ENCODE assay signal across 16 cellular contexts in the genomic region with DNA sequence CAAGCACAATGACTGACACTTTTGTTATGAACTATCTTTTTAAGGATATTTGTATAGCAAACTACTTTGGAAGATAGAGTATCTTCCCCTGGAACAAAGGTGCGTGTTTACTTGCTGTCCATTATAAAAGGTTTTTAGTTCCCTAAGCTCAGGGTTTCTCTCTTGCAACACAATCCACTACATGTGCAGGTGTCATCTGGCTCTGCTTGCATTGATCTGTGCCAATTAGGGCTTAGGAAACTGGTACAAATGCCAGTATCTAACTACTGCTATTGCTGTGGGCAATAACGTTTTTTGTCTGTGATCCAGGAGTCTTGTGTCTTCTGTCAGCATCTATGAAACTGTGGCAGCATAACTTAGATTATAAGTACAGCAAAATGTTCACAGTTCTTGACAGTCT.
A peak's percentile ranks its signal among the peaks of the same experiment; 100 is the strongest.
DNase-seq lines count a peak whose midpoint lies in the region; ATAC-seq and TF ChIP-seq lines count a peak whose summit lies in the region.
"Had no signal": no experiment of that assay in that cellular context is flagged by ENCODE, and none has a peak within 500 bp of the region (broad histone marks: within the 10 kb centered on the region; RNA-seq: fewer than 3 reads in every experiment).

No MANE protein-coding gene starts in this region.

- H3K27me3 ChIP-seq in right cardiac atrium (ENCODE audit: control insufficient read depth, insufficient read depth) (no peaks in the 10 kb centered on the region), right atrium auricular region (no peaks in the 10 kb centered on the region)
- H3K27me3 ChIP-seq: BLaER1 had no signal

- H3K4me3 ChIP-seq in right cardiac atrium (ENCODE audit: low read length) (no peak overlapping the region), right atrium auricular region (no peak overlapping the region)
- H3K4me3 ChIP-seq: BLaER1, GM23338 had no signal

- H3K27ac ChIP-seq in right cardiac atrium (ENCODE audit: low read length) (no peak overlapping the region), right atrium auricular region (peak overlapping the region; percentile 53 to 59)
- H3K27ac ChIP-seq: BLaER1 had no signal

- 46% methylated on average over 2 of the region's 2 CpGs for WGBS in right cardiac atrium

- peak; percentile 49 for ATAC-seq in Right ventricle myocardium inferior
- no peak for ATAC-seq in right cardiac atrium
- ATAC-seq in GM19035 (IDR thresholded peaks at IDR 0.05; ENCODE audit: unreplicated experiment) = no peak
- ATAC-seq: GM23338 had no signal

- intact Hi-C loops in Right ventricle myocardium inferior (cut with DNase I) (no loop called here), right cardiac atrium (cut with DNase I) (no loop called here)

- no peaks in the 10 kb centered on the region for H3K4me1 ChIP-seq in right cardiac atrium (ENCODE audit: control insufficient read depth, insufficient read depth, low read length)
- no peaks in the 10 kb centered on the region for H3K4me1 ChIP-seq in right atrium auricular region
- H3K4me1 ChIP-seq: BLaER1 had no signal

- no peaks in the 10 kb centered on the region for H3K36me3 ChIP-seq in right atrium auricular region
- H3K36me3 ChIP-seq: BLaER1 had no signal

- TF ChIP-seq CTCF in right atrium auricular region (IDR thresholded peaks at IDR 0.05) = no peak

- DNase-seq in Right ventricle myocardium inferior (ENCODE audit: missing footprints) (no peak), right cardiac atrium (no peak), cerebellar cortex (ENCODE audit: low spot score) (peak; percentile 10), right atrium auricular region (ENCODE audit: low spot score) (no peak), T-helper 1 cell (no peak), NCI-H1105 treated with DMSO at 0.1 percent for 48 hours (lab: John Stamatoyannopoulos, UW) (no peak)
- DNase-seq: 8988T; AML-193; Caco-2; CD8-positive, alpha-beta memory T cell; DND-41; GF-D8; H7 had no signal

- H3K9me3 ChIP-seq in right cardiac atrium (ENCODE audit: control insufficient read depth, low read length) = no peaks in the 10 kb centered on the region
- no peaks in the 10 kb centered on the region for H3K9me3 ChIP-seq in right atrium auricular region
- H3K9me3 ChIP-seq: BLaER1, Caco-2 had no signal
